Comparison of ENCODE assay signal across 1 cellular context in the genomic region with DNA sequence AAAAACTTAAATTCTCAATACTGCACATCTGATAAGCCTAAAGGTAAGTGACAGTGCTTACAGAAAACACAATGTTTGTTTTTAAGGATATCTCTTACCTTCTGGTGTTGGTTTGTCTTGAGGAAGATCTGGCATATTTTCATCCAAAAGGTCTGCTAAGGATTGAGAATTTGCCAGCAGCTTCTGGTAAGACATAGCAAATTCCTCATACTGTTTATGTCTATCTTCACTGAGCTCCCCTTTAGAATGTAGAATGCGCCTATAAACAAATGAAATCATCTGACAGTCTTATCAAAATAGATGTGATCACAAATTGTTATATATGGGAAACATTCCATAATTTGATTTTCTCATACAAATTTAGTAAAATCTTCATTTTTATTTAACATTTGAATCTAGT.
TF ChIP-seq lines count a peak whose summit lies in the region.

No MANE protein-coding gene starts in this region.

TF ChIP-seq in IMR-90, 13 proteins besides CTCF, POLR2A, EP300 and RAD21 (continued from another document):
- TF ChIP-seq CEBPB (IDR thresholded peaks at IDR 0.05; ENCODE audit: low read depth, low read length) (no peak), MAFK (IDR thresholded peaks at IDR 0.05; ENCODE audit: low read depth, low read length) (no peak), BHLHE40 (IDR thresholded peaks at IDR 0.05; ENCODE audit: low read depth, low read length) (no peak)
